2 cellular contexts compared by ENCODE assay signal in genomic region chr7:72949276-72949675, GRCh38. TPM values are rescaled to one million over a fixed set of nuclear protein-coding genes. Genes with fewer than 3 reads are reported as not detected.
"Had no signal": no experiment of that assay in that cellular context is flagged by ENCODE, and none has a peak within 500 bp of the region (broad histone marks: within the 10 kb centered on the region; RNA-seq: fewer than 3 reads in every experiment).

No MANE protein-coding gene starts in this region.

RNA-seq across cellular contexts. Expression of gene TRIM74, which starts 20.0 kb away (rescaled TPM):
- total RNA-seq: activated CD8-positive, alpha-beta T cell treated with anti-CD3 and anti-CD28 coated beads for 36 hours; ascending aorta had no signal
